ENCODE assay signal across 23 cellular contexts in the genomic region with DNA sequence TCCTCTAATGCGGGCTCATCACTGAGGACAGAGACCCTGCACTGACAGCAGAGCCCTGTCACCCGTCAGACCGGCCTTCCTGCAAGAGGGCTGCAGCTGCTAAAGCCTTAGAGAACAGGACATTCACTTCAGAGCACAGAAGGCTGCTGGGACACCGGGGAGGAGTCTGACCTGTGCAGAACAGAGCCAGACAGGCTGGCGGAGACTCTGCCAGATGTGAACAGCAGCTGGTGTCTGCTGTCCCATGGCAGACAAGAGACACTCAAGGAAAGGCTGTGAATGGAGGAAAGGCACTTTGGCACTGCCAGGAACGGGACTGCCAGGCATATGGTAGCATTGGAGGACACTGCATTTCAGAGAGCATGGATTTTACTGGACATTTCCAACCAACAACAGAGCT.
"Had no signal": no experiment of that assay in that cellular context is flagged by ENCODE, and none has a peak within 500 bp of the region (broad histone marks: within the 10 kb centered on the region; RNA-seq: fewer than 3 reads in every experiment).

No MANE protein-coding gene starts in this region.

- H3K9me3 Mint-ChIP-seq: activated naive CD4-positive, alpha-beta T cell treated with anti-CD3 and anti-CD28 coated beads, Interleukin-2, amount 10 ng/mL, durations not matched to agents 7 days and 5 days; dendritic cell treated with granulocyte-macrophage colony-stimulating factor and Interleukin-4, amounts not matched to agents 40 ng/mL and 50 ng/mL, for 4 days; naive thymus-derived CD4-positive, alpha-beta T cell had no signal

- H3K4me1 Mint-ChIP-seq: activated naive CD4-positive, alpha-beta T cell treated with anti-CD3 and anti-CD28 coated beads, Interleukin-2, amount 10 ng/mL, durations not matched to agents 7 days and 5 days; naive thymus-derived CD4-positive, alpha-beta T cell had no signal

- H3K27me3 Mint-ChIP-seq: activated naive CD4-positive, alpha-beta T cell treated with anti-CD3 and anti-CD28 coated beads, Interleukin-2, amount 10 ng/mL, durations not matched to agents 7 days and 5 days; dendritic cell treated with granulocyte-macrophage colony-stimulating factor and Interleukin-4, amounts not matched to agents 40 ng/mL and 50 ng/mL, for 4 days; naive thymus-derived CD4-positive, alpha-beta T cell had no signal

- H3K4me3 Mint-ChIP-seq: activated naive CD4-positive, alpha-beta T cell treated with anti-CD3 and anti-CD28 coated beads, Interleukin-2, amount 10 ng/mL, durations not matched to agents 7 days and 5 days; dendritic cell treated with granulocyte-macrophage colony-stimulating factor and Interleukin-4, amounts not matched to agents 40 ng/mL and 50 ng/mL, for 4 days; naive thymus-derived CD4-positive, alpha-beta T cell had no signal

- H3K27ac Mint-ChIP-seq: activated naive CD4-positive, alpha-beta T cell treated with anti-CD3 and anti-CD28 coated beads, Interleukin-2, amount 10 ng/mL, durations not matched to agents 7 days and 5 days; dendritic cell treated with granulocyte-macrophage colony-stimulating factor and Interleukin-4, amounts not matched to agents 40 ng/mL and 50 ng/mL, for 4 days had no signal

- ATAC-seq: naive thymus-derived CD4-positive, alpha-beta T cell; pancreas; right cardiac atrium had no signal

- DNase-seq: activated CD4-positive, alpha-beta T cell treated with anti-CD3 and anti-CD28 coated beads for 4 hours; activated CD4-positive, alpha-beta T cell treated with anti-CD3 and anti-CD28 coated beads, Interleukin-2, amount 50 U/mL, for 48 hours; activated CD4-positive, CD25-positive, alpha-beta regulatory T cell; activated CD8-positive, alpha-beta memory T cell treated with anti-CD3 and anti-CD28 coated beads, Interleukin-2, amount 50 U/mL, for 4 hours; activated gamma-delta T cell; activated naive CD4-positive, alpha-beta T cell treated with anti-CD3 and anti-CD28 coated beads, Interleukin-2, amount 10 ng/mL, durations not matched to agents 7 days and 5 days; amniotic stem cell; brain microvascular endothelial cell; effector CD4-positive, alpha-beta T cell; esophagus squamous epithelium; foreskin melanocyte; kidney glomerular epithelial cell; mammary epithelial cell; midbrain; naive thymus-derived CD4-positive, alpha-beta T cell; pancreas; right cardiac atrium; stimulated activated CD4-positive, alpha-beta T cell treated with anti-CD3 and anti-CD28 coated beads, Interleukin-15, amount 100 ng/mL, for 24 hours; stimulated activated CD4-positive, alpha-beta T cell treated with anti-CD3 and anti-CD28 coated beads, Interleukin-2, amount 100 ng/mL, for 24 hours; stimulated activated naive CD4-positive, alpha-beta T cell; T-helper 1 cell; trophoblast cell had no signal
